In genomic region chr2:177434475-177434874, GRCh38 we compare ENCODE assay signal across 9 cellular contexts.
"Had no signal": no experiment of that assay in that cellular context is flagged by ENCODE, and none has a peak within 500 bp of the region (broad histone marks: within the 10 kb centered on the region; RNA-seq: fewer than 3 reads in every experiment).

No MANE protein-coding gene starts in this region.

- H3K4me1 Mint-ChIP-seq: GM23338, H9 had no signal

- H3K4me3 ChIP-seq: GM23338 had no signal

- FAIRE-seq: H1, H54, HepG2 had no signal

- ATAC-seq: GM23338, HepG2 had no signal

- H3K27ac Mint-ChIP-seq: GM23338, H9, IgD-negative memory B cell had no signal

- DNase-seq: H9, HCEC 1CT, KBM-7 had no signal

- H3K27ac ChIP-seq: HL-60 had no signal

- H3K27me3 Mint-ChIP-seq: IgD-negative memory B cell had no signal

- H3K4me3 Mint-ChIP-seq: GM23338, H9, IgD-negative memory B cell had no signal
